Comparison of ENCODE assay signal across 2 cellular contexts in genomic region chr11:1069740-1070139, GRCh38.
TF ChIP-seq lines count a peak whose summit lies in the region.

No MANE protein-coding gene starts in this region.

TF ChIP-seq in HepG2, 621 proteins besides CTCF, POLR2A, EP300 and RAD21:
- 0 out of 2 replicates have a peak, but pooled peaks have one; percentile 15 for TF ChIP-seq FOXP1 (IDR thresholded peaks at IDR 0.05)
- TF ChIP-seq FOXP1 (CRISPR knock-in tag; IDR thresholded peaks at IDR 0.05) = no peak
- no peak for TF ChIP-seq MIER3 (CRISPR knock-in tag; IDR thresholded peaks at IDR 0.05; ENCODE audit: borderline replicate concordance)

TF ChIP-seq in IMR-90, 13 proteins besides CTCF, POLR2A, EP300 and RAD21:
- TF ChIP-seq CHD1 (IDR thresholded peaks at IDR 0.05; ENCODE audit: low read depth, low read length) = no peak
- TF ChIP-seq USF2 (IDR thresholded peaks at IDR 0.05; ENCODE audit: low read depth, low read length) = no peak
- no peak for TF ChIP-seq RFX5 (IDR thresholded peaks at IDR 0.05; ENCODE audit: low read depth, low read length)
- no peak for TF ChIP-seq CEBPB (IDR thresholded peaks at IDR 0.05; ENCODE audit: low read depth, low read length)
- no peak for TF ChIP-seq ELK1 (IDR thresholded peaks at IDR 0.05; ENCODE audit: borderline replicate concordance, low read depth, low read length)
- no peak for TF ChIP-seq FOS (IDR thresholded peaks at IDR 0.05; ENCODE audit: low read depth, low read length)
- no peak for TF ChIP-seq SMC3 (IDR thresholded peaks at IDR 0.05; ENCODE audit: low read depth, low read length)
- no peak for TF ChIP-seq NFE2L2 (IDR thresholded peaks at IDR 0.05; ENCODE audit: low read depth, low read length)
- no peak for TF ChIP-seq MAFK (IDR thresholded peaks at IDR 0.05; ENCODE audit: low read depth, low read length)
- TF ChIP-seq RCOR1 (IDR thresholded peaks at IDR 0.05; ENCODE audit: insufficient replicate concordance, low read length) = no peak
- TF ChIP-seq BHLHE40 (IDR thresholded peaks at IDR 0.05; ENCODE audit: low read depth, low read length) = no peak
- TF ChIP-seq MAZ (IDR thresholded peaks at IDR 0.05; ENCODE audit: borderline replicate concordance, low read depth, low read length) = no peak
- no peak for TF ChIP-seq MXI1 (IDR thresholded peaks at IDR 0.05; ENCODE audit: borderline replicate concordance, low read depth, low read length)
